9 cellular contexts compared by ENCODE assay signal in the genomic region with DNA sequence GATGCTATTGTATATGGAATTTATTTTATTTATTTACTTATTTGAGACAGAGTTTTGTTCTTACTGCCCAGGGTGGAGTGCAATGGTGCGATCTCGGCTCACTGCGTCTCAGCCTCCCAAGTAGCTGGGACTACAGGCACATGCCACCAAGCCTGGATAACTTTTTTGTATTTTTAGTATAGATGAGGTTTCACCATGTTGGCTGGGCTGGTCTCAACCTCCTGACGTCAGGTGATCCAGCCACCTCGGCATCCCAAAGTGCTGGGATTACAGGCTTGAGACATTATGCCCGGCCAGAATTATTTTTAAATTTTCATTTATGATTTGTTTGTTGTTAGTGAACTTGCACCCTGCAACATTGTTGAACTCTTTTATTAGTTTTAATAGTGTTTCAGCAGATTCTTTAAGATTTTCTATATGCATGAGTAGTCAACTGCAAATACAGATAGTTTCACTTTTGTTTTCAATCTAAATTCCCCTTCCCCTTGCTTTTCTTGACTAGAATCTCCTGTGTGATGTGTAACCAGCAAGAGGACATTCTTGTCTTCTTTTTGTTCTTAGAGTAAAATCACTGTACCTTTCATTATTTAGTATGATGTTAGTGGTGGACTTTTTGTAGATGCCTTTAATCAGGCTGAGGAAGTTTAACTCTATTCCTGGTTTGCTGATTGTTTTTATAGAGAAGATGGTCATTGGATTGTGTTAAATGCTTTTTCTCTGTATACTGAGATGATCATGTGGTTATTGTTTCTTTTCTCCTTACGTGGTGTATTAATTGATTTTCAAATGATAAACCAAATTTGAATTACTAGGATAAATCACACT. TPM values are rescaled to one million over a fixed set of nuclear protein-coding genes. Genes with fewer than 3 reads are reported as not detected.
A peak's percentile ranks its signal among the peaks of the same experiment; 100 is the strongest.
DNase-seq lines count a peak whose midpoint lies in the region; ATAC-seq and TF ChIP-seq lines count a peak whose summit lies in the region.
"Had no signal": no experiment of that assay in that cellular context is flagged by ENCODE, and none has a peak within 500 bp of the region (broad histone marks: within the 10 kb centered on the region; RNA-seq: fewer than 3 reads in every experiment).

No MANE protein-coding gene starts in this region.

- CTCF ChIA-PET in activated CD8-positive, alpha-beta T cell treated with anti-CD3 and anti-CD28 coated beads, Interleukin-2, amount 10 ng/mL, durations not matched to agents 7 days and 5 days (lab: Charles Lee) = no interaction called here

- TF ChIP-seq CTCF in left lung (IDR thresholded peaks at IDR 0.05) = no peak

- H3K36me3 Mint-ChIP-seq in activated CD8-positive, alpha-beta T cell treated with anti-CD3 and anti-CD28 coated beads, Interleukin-2, amount 10 ng/mL, durations not matched to agents 7 days and 5 days (ENCODE audit: low read depth) = peaks cover 80% of the 10 kb centered on the region

- H3K36me3 ChIP-seq in left lung = peaks cover 0 to 63% of the 10 kb centered on the region in 2 donors

- no peaks in the 10 kb centered on the region for H3K27me3 Mint-ChIP-seq in activated CD8-positive, alpha-beta T cell treated with anti-CD3 and anti-CD28 coated beads, Interleukin-2, amount 10 ng/mL, durations not matched to agents 7 days and 5 days (ENCODE audit: low read depth)

- H3K9me3 Mint-ChIP-seq in activated CD8-positive, alpha-beta T cell treated with anti-CD3 and anti-CD28 coated beads, Interleukin-2, amount 10 ng/mL, durations not matched to agents 7 days and 5 days (ENCODE audit: insufficient read depth) = peaks cover 13% of the 10 kb centered on the region

- intact Hi-C loops in left lung (cut with DNase I) = no loop called here

- no peaks in the 10 kb centered on the region for H3K27me3 ChIP-seq in left lung

- peaks cover 20% of the 10 kb centered on the region for H3K4me1 Mint-ChIP-seq in activated CD8-positive, alpha-beta T cell treated with anti-CD3 and anti-CD28 coated beads, Interleukin-2, amount 10 ng/mL, durations not matched to agents 7 days and 5 days (ENCODE audit: low read depth)

- POLR2A ChIA-PET in activated CD8-positive, alpha-beta T cell treated with anti-CD3 and anti-CD28 coated beads, Interleukin-2, amount 10 ng/mL, durations not matched to agents 7 days and 5 days (lab: Charles Lee) = no interaction called here

- H3K27ac ChIP-seq in left lung = peak overlapping the region in 1 of 2 donors; percentile 20
- H3K27ac ChIP-seq: VCaP had no signal

- peak; percentile 97 for ATAC-seq in GM18909 (IDR thresholded peaks at IDR 0.05; ENCODE audit: poor library complexity, unreplicated experiment)
- peak; percentile 84 for ATAC-seq in HG03060 (IDR thresholded peaks at IDR 0.05; ENCODE audit: low read depth, unreplicated experiment)
- ATAC-seq in activated CD8-positive, alpha-beta T cell treated with anti-CD3 and anti-CD28 coated beads, Interleukin-2, amount 10 ng/mL, durations not matched to agents 7 days and 5 days = peak; percentile 80
- no peak for ATAC-seq in left lung

- H3K4me3 ChIP-seq in left lung = no peak overlapping the region

- H3K4me1 ChIP-seq in left lung = peaks cover 0 to 9% of the 10 kb centered on the region in 2 donors

- H3K27ac Mint-ChIP-seq in activated CD8-positive, alpha-beta T cell treated with anti-CD3 and anti-CD28 coated beads, Interleukin-2, amount 10 ng/mL, durations not matched to agents 7 days and 5 days = peak overlapping the region; percentile 90

- peak overlapping the region; percentile 72 for H3K4me3 Mint-ChIP-seq in activated CD8-positive, alpha-beta T cell treated with anti-CD3 and anti-CD28 coated beads, Interleukin-2, amount 10 ng/mL, durations not matched to agents 7 days and 5 days

- H3K9me3 ChIP-seq in left lung = no peaks in the 10 kb centered on the region

- DNase-seq in ACHN (peak; percentile 50), left lung (no peak), D341Med (ENCODE audit: low spot score) (no peak), NCI-H748 treated with DMSO at 0.1 percent for 48 hours (lab: John Stamatoyannopoulos, UW) (no peak)
- DNase-seq in activated CD8-positive, alpha-beta T cell treated with anti-CD3 and anti-CD28 coated beads, Interleukin-2, amount 10 ng/mL, durations not matched to agents 7 days and 5 days = no peak
- DNase-seq in activated CD8-positive, alpha-beta memory T cell treated with anti-CD3 and anti-CD28 coated beads, Interleukin-2, amount 50 U/mL, for 48 hours = no peak

- in situ Hi-C loops in ACHN (cut with HindIII; ENCODE audit: low pct_ligation_motif_present, low pct_unique_long_range_greater_than_20kb, low sequenced_read_pairs) = no loop called here

RNA-seq across cellular contexts. Expression of a gene that starts 27.8 kb away (rescaled TPM):
- 10 to 100 TPM; 26.1 to 26.6 TPM for total RNA-seq in activated CD8-positive, alpha-beta T cell treated with anti-CD3 and anti-CD28 coated beads, Interleukin-2, amount 10 ng/mL, durations not matched to agents 7 days and 5 days
- total RNA-seq in left lung = 10 to 100 TPM; 25.8 to 29.9 TPM

RNA-seq across cellular contexts. Expression of a gene that starts 55.8 kb away (rescaled TPM):
- total RNA-seq in activated CD8-positive, alpha-beta T cell treated with anti-CD3 and anti-CD28 coated beads, Interleukin-2, amount 10 ng/mL, durations not matched to agents 7 days and 5 days = 10 to 100 TPM; 17.5 to 17.8 TPM
- total RNA-seq in left lung = 10 to 100 TPM; 14.8 to 16.4 TPM
